12 cellular contexts compared by ENCODE assay signal in the genomic region with DNA sequence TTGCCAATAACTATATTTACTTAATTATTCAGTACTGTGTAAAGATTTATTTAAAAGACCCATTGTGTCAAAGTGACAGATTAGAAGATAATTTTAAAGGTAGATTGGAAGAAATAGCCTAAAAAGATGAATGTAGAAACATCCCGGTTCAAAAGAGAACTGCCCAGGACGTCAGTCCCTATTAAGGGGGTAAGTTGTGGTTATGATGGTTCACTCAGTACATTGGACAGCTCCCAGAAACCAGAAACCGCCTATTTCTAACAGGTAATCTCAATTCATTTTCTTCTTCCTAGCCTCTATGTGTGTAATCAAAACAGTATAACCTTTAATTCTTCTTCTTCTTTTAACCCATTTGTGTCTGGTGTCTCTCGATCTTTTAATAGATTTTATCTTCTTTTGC. TPM values are rescaled to one million over a fixed set of nuclear protein-coding genes. Genes with fewer than 3 reads are reported as not detected.
DNase-seq lines count a peak whose midpoint lies in the region; ATAC-seq, FAIRE-seq and TF ChIP-seq lines count a peak whose summit lies in the region.
"Had no signal": no experiment of that assay in that cellular context is flagged by ENCODE, and none has a peak within 500 bp of the region (broad histone marks: within the 10 kb centered on the region; RNA-seq: fewer than 3 reads in every experiment).

No MANE protein-coding gene starts in this region.

- TF ChIP-seq POLR2A in HepG2 (IDR thresholded peaks at IDR 0.05; ENCODE audit: insufficient read depth in 1 of 2, low read depth in 2 of 2, low read length in 2 of 2) (no peak), right lobe of liver (IDR thresholded peaks at IDR 0.05) (no peak), testis (IDR thresholded peaks at IDR 0.05) (no peak), suprapubic skin (IDR thresholded peaks at IDR 0.05) (no peak)

- no peak for ATAC-seq in HepG2
- ATAC-seq in right lobe of liver, result no peak
- ATAC-seq in GM19328 (IDR thresholded peaks at IDR 0.05; ENCODE audit: unreplicated experiment), result no peak
- no peak for ATAC-seq in GM19035 (IDR thresholded peaks at IDR 0.05; ENCODE audit: unreplicated experiment)
- ATAC-seq: stimulated activated naive B cell treated with anti-CD40 and anti-IgM and Interleukin-4, amounts not matched to agents 10 μg/mL and 1 μg/mL and 100 μg/mL, for 72 hours had no signal

- TF ChIP-seq CTCF in HepG2 (CRISPR knock-in tag; IDR thresholded peaks at IDR 0.05) (no peak), right lobe of liver (IDR thresholded peaks at IDR 0.05) (no peak), foreskin fibroblast (IDR thresholded peaks at IDR 0.05; ENCODE audit: low read depth, low read length) (no peak), testis (IDR thresholded peaks at IDR 0.05) (no peak), suprapubic skin (IDR thresholded peaks at IDR 0.05) (no peak)

- H3K4me1 ChIP-seq in HepG2 (ENCODE audit: insufficient read depth, low read length) (no peaks in the 10 kb centered on the region), right lobe of liver (no peaks in the 10 kb centered on the region), testis (peaks cover 3% of the 10 kb centered on the region), suprapubic skin (peaks cover 10% of the 10 kb centered on the region)

- H3K9ac ChIP-seq in HepG2 (ENCODE audit: insufficient read depth, low read depth, low read length), result no peak overlapping the region

- H2AFZ ChIP-seq in HepG2 (ENCODE audit: low read length), result no peak overlapping the region

- no peak for TF ChIP-seq RAD21 in HepG2 (CRISPR knock-in tag; IDR thresholded peaks at IDR 0.05)

- BruUV-seq in HepG2 (replicated peaks; lab: Mats Ljungman, UMichigan), result no TSS peak

- H3K27me3 ChIP-seq in HepG2 (ENCODE audit: control insufficient read depth in 1 of 2, insufficient read depth in 2 of 2, low read length in 2 of 2), result 0 out of 5 replicates have a peak, but pooled peaks cover 0 to 3% of the 10 kb centered on the region in 2 experiments
- no peaks in the 10 kb centered on the region for H3K27me3 ChIP-seq in right lobe of liver
- no peaks in the 10 kb centered on the region for H3K27me3 ChIP-seq in testis
- peaks cover 61% of the 10 kb centered on the region for H3K27me3 ChIP-seq in suprapubic skin

- TF ChIP-seq EP300 in HepG2 (IDR thresholded peaks at IDR 0.05; ENCODE audit: low read depth in 2 of 2, low read length in 2 of 2), result no peak
- no peak for TF ChIP-seq EP300 in HepG2 (CRISPR knock-in tag; IDR thresholded peaks at IDR 0.05; ENCODE audit: borderline replicate concordance)
- no peak for TF ChIP-seq EP300 in suprapubic skin (IDR thresholded peaks at IDR 0.05)

- H3K27ac ChIP-seq in HepG2 (ENCODE audit: extremely low read length, insufficient read depth, low read length), result no peak overlapping the region
- H3K27ac ChIP-seq in right lobe of liver, result no peak overlapping the region
- H3K27ac ChIP-seq in testis, result no peak overlapping the region
- H3K27ac ChIP-seq in suprapubic skin, result no peak overlapping the region

- in situ Hi-C loops in HepG2 (cut with HindIII; ENCODE audit: extremely low pct_ligation_motif_present, low pct_unique_long_range_greater_than_20kb), result no loop called here
- in situ Hi-C loops in SK-MEL-5 (cut with HindIII; ENCODE audit: low pct_unique_long_range_greater_than_20kb, low sequenced_read_pairs), result no loop called here

- H3K79me2 ChIP-seq in HepG2 (ENCODE audit: insufficient read depth, low read length), result no peaks in the 10 kb centered on the region

- H3K36me3 ChIP-seq in HepG2 (replicated peaks in 1 of 2; ENCODE audit: control insufficient read depth in 1 of 2, insufficient read depth in 2 of 2, low read length in 2 of 2) (no peaks in the 10 kb centered on the region), right lobe of liver (no peaks in the 10 kb centered on the region), testis (ENCODE audit: low read depth, missing control alignments) (no peaks in the 10 kb centered on the region), suprapubic skin (no peaks in the 10 kb centered on the region)

- FAIRE-seq in HepG2 (lab: Jason Lieb, UNC), result no peak
- FAIRE-seq: keratinocyte had no signal

- H4K20me1 ChIP-seq in HepG2 (ENCODE audit: insufficient read depth, low read length), result no peaks in the 10 kb centered on the region

- H3K4me2 ChIP-seq in HepG2 (ENCODE audit: low read depth, low read length), result no peak overlapping the region

- WGBS in HepG2 (ENCODE audit: low lambda C conversion rate), result 5% methylated on average over 4 of the region's 4 CpGs
- WGBS in right lobe of liver (ENCODE audit: insufficient coverage, low coverage, low lambda C conversion rate, missing lambda C conversion rate), result 4% methylated on average over 4 of the region's 4 CpGs
- WGBS in testis, 2 donors, result 2% methylated on average over 4 of the region's 4 CpGs
- WGBS in suprapubic skin, result 8% methylated on average over 4 of the region's 4 CpGs

- H3K4me3 ChIP-seq in HepG2 (replicated peaks in 1 of 3; ENCODE audit: insufficient read depth in 1 of 3, low read depth in 2 of 3, low read length in 3 of 3) (no peak overlapping the region), right lobe of liver (no peak overlapping the region), foreskin fibroblast (ENCODE audit: low read depth in 1 of 2, low read length in 2 of 2) (no peak overlapping the region), testis (no peak overlapping the region), suprapubic skin (no peak overlapping the region)

- no peak for DNase-seq in HepG2 (ENCODE audit: low spot score)
- no peak for DNase-seq in right lobe of liver
- DNase-seq in SK-MEL-5 (ENCODE audit: low read depth, low spot score), result peak; percentile 18
- peak; percentile 6 to 54 for DNase-seq in foreskin fibroblast
- DNase-seq in testis, result no peak
- no peak for DNase-seq in suprapubic skin (ENCODE audit: low spot score in 2 of 2)
- DNase-seq: NCI-H82; stimulated activated naive B cell treated with anti-CD40 and anti-IgM and Interleukin-4, amounts not matched to agents 10 μg/mL and 1 μg/mL and 100 μg/mL, for 72 hours; T-helper 1 cell had no signal

- intact Hi-C loops in HepG2 (cut with micrococcal nuclease; ENCODE audit: unreplicated experiment), result no loop called here
- intact Hi-C loops in right lobe of liver (cut with DNase I), result no loop called here
- intact Hi-C loops in testis (cut with DNase I; ENCODE audit: low total_unique reads), result no loop called here

- H3K9me3 ChIP-seq in HepG2 (ENCODE audit: low read length), result 0 out of 2 replicates have a peak, but pooled peaks cover 9% of the 10 kb centered on the region
- no peaks in the 10 kb centered on the region for H3K9me3 ChIP-seq in right lobe of liver
- no peaks in the 10 kb centered on the region for H3K9me3 ChIP-seq in testis
- no peaks in the 10 kb centered on the region for H3K9me3 ChIP-seq in suprapubic skin

- CTCF ChIA-PET in HepG2 (lab: Yijun Ruan, JAX; ENCODE audit: low intra/inter-chr PET ratio, low total read pairs), result no interaction called here

- POLR2A ChIA-PET in HepG2 (lab: Yijun Ruan, JAX), result no interaction called here

RNA-seq across cellular contexts. Expression of gene FERD3L, which starts 1.5 kb away (rescaled TPM):
- total RNA-seq in HepG2 (2016; rRNA removed; fragmentation: Illumina TruSeq; extraction: Trizol), result not detected in 2 replicates
- total RNA-seq in HepG2 (2016; cell fraction: cytosol; rRNA removed; fragmentation: Illumina TruSeq; extraction: Trizol; ENCODE audit: low read depth), result not detected in 2 replicates
- not detected in 2 replicates for total RNA-seq in HepG2 (2016; cell fraction: insoluble cytoplasmic fraction; rRNA removed; fragmentation: Illumina TruSeq; extraction: Trizol)
- total RNA-seq in HepG2 (2016; cell fraction: membrane; rRNA removed; fragmentation: Illumina TruSeq; extraction: Trizol), result not detected in 2 replicates
- total RNA-seq in HepG2 (2016; cell fraction: nucleus; rRNA removed; fragmentation: Illumina TruSeq; extraction: Trizol), result not detected in 2 replicates
- not detected in 2 replicates for polyA plus RNA-seq in HepG2 (2011; rRNA removed)
- not detected in 2 replicates for polyA plus RNA-seq in HepG2 (2011; cell fraction: cytosol; rRNA removed)
- not detected in 2 replicates for polyA plus RNA-seq in HepG2 (2011; cell fraction: nucleus; rRNA removed)
- not detected in 2 replicates for polyA plus RNA-seq in HepG2 (2012)
- polyA plus RNA-seq in HepG2 (2016; cell fraction: cytosol; fragmentation: Illumina TruSeq; extraction: Trizol; ENCODE audit: low read depth), result not detected in 2 replicates
- polyA plus RNA-seq in HepG2 (2016; cell fraction: insoluble cytoplasmic fraction; fragmentation: Illumina TruSeq; extraction: Trizol; ENCODE audit: low read depth), result not detected in 2 replicates
- polyA plus RNA-seq in HepG2 (2016; cell fraction: membrane; fragmentation: Illumina TruSeq; extraction: Trizol; ENCODE audit: low read depth), result not detected in 2 replicates
- polyA plus RNA-seq in HepG2 (2016; cell fraction: nucleus; fragmentation: Illumina TruSeq; extraction: Trizol; ENCODE audit: insufficient read depth, low read depth), result not detected in 2 replicates
- polyA minus RNA-seq in HepG2 (2011; rRNA and poly(A)+ RNA removed; ENCODE audit: low replicate concordance), result not detected in 2 replicates
- not detected in 2 replicates for polyA minus RNA-seq in HepG2 (2011; cell fraction: cytosol; rRNA and poly(A)+ RNA removed)
- polyA minus RNA-seq in HepG2 (2011; cell fraction: nucleus; rRNA and poly(A)+ RNA removed), result not detected in 2 replicates
- not detected for total RNA-seq in right lobe of liver
- total RNA-seq in SK-MEL-5 (2014; rRNA removed; shearing (Covaris generic)), result not detected in 2 replicates
- polyA plus RNA-seq in SK-MEL-5 (2015; cell fraction: cytosol; rRNA removed), result not detected in 2 replicates
- polyA plus RNA-seq in SK-MEL-5 (2015; cell fraction: nucleus; rRNA removed), result not detected in 2 replicates
- not detected for total RNA-seq in testis
- polyA plus RNA-seq in testis (ENCODE audit: insufficient read depth, low read depth, low replicate concordance), result not detected
- total RNA-seq in suprapubic skin, result not detected
- polyA plus RNA-seq: keratinocyte had no signal

RNA-seq across cellular contexts. Expression of gene TWIST1, which starts 29.3 kb away (rescaled TPM):
- total RNA-seq in HepG2 (2016; rRNA removed; fragmentation: Illumina TruSeq; extraction: Trizol) (not detected in 2 replicates), right lobe of liver (under 1 TPM in 1 of 6 experiments, not detected in 5; 0.42 TPM), testis (10 to 100 TPM; 11.7 to 22.5 TPM), suprapubic skin (10 to 100 TPM in 3 of 4 donors, 1 to 10 TPM in 1; 4.0 to 12.7 (median 10.5) TPM)
- total RNA-seq in HepG2 (2016; cell fraction: cytosol; rRNA removed; fragmentation: Illumina TruSeq; extraction: Trizol; ENCODE audit: low read depth), result not detected in 2 replicates
- total RNA-seq in HepG2 (2016; cell fraction: insoluble cytoplasmic fraction; rRNA removed; fragmentation: Illumina TruSeq; extraction: Trizol), result not detected in 2 replicates
- not detected in 2 replicates for total RNA-seq in HepG2 (2016; cell fraction: membrane; rRNA removed; fragmentation: Illumina TruSeq; extraction: Trizol)
- total RNA-seq in HepG2 (2016; cell fraction: nucleus; rRNA removed; fragmentation: Illumina TruSeq; extraction: Trizol), result not detected in 2 replicates
- polyA plus RNA-seq in HepG2 (2011; rRNA removed) (not detected in 2 replicates), testis (ENCODE audit: insufficient read depth, low read depth, low replicate concordance) (5.2 TPM)
- polyA plus RNA-seq in HepG2 (2011; cell fraction: cytosol; rRNA removed), result not detected in 2 replicates
- polyA plus RNA-seq in HepG2 (2011; cell fraction: nucleus; rRNA removed), result not detected in 2 replicates
- polyA plus RNA-seq in HepG2 (2012), result not detected in 2 replicates
- polyA plus RNA-seq in HepG2 (2016; cell fraction: cytosol; fragmentation: Illumina TruSeq; extraction: Trizol; ENCODE audit: low read depth), result not detected in 2 replicates
- not detected in 2 replicates for polyA plus RNA-seq in HepG2 (2016; cell fraction: insoluble cytoplasmic fraction; fragmentation: Illumina TruSeq; extraction: Trizol; ENCODE audit: low read depth)
- not detected in 2 replicates for polyA plus RNA-seq in HepG2 (2016; cell fraction: membrane; fragmentation: Illumina TruSeq; extraction: Trizol; ENCODE audit: low read depth)
- not detected in 2 replicates for polyA plus RNA-seq in HepG2 (2016; cell fraction: nucleus; fragmentation: Illumina TruSeq; extraction: Trizol; ENCODE audit: insufficient read depth, low read depth)
- not detected in 2 replicates for polyA minus RNA-seq in HepG2 (2011; rRNA and poly(A)+ RNA removed; ENCODE audit: low replicate concordance)
- not detected in 2 replicates for polyA minus RNA-seq in HepG2 (2011; cell fraction: cytosol; rRNA and poly(A)+ RNA removed)
- polyA minus RNA-seq in HepG2 (2011; cell fraction: nucleus; rRNA and poly(A)+ RNA removed), result not detected in 2 replicates
- total RNA-seq in SK-MEL-5 (2014; rRNA removed; shearing (Covaris generic)), result 22.0 and 38.1 TPM in 2 replicates
- polyA plus RNA-seq in SK-MEL-5 (2015; cell fraction: cytosol; rRNA removed), result 50.5 and 50.6 TPM in 2 replicates
- polyA plus RNA-seq in SK-MEL-5 (2015; cell fraction: nucleus; rRNA removed), result 20.4 and 25.0 TPM in 2 replicates

Comparison
In these comparisons a context has a peak if more than half of its experiments do, and no peak if none do; other contexts are left out.
1. DNase-seq: peak in SK-MEL-5 (single experiment) and foreskin fibroblast (2 of 2); none in HepG2 (single experiment), right lobe of liver (0 of 3), testis (single experiment) and suprapubic skin (0 of 2).